In genomic region chr4:108425988-108426387, GRCh38 we compare ENCODE assay signal across 17 cellular contexts.
DNase-seq lines count a peak whose midpoint lies in the region; ATAC-seq and TF ChIP-seq lines count a peak whose summit lies in the region.
"Had no signal": no experiment of that assay in that cellular context is flagged by ENCODE, and none has a peak within 500 bp of the region (broad histone marks: within the 10 kb centered on the region; RNA-seq: fewer than 3 reads in every experiment).

No MANE protein-coding gene starts in this region.

- H3K9me2 ChIP-seq in SK-N-SH, result no peaks in the 10 kb centered on the region

- peaks cover 17% of the 10 kb centered on the region for H3K4me1 Mint-ChIP-seq in activated T-cell treated with anti-CD3 and anti-CD28 coated beads, Interleukin-2, amount 50 U/mL, for 4 hours (ENCODE audit: low read depth)
- H3K4me1 Mint-ChIP-seq in stimulated activated effector memory CD8-positive, alpha-beta T cell treated with anti-CD3 and anti-CD28 coated beads, Interleukin-12 subunit alpha, Interleukin-12 subunit beta, amount 100 ng/mL, for 72 hours, result peaks cover 6% of the 10 kb centered on the region
- H3K4me1 Mint-ChIP-seq in type B pancreatic cell (ENCODE audit: unreplicated experiment), result no peaks in the 10 kb centered on the region

- H3K36me3 ChIP-seq in SK-N-SH (replicated peaks in 1 of 2; ENCODE audit: control insufficient read depth in 1 of 2, insufficient read depth in 2 of 2, low read length in 1 of 2), result no peaks in the 10 kb centered on the region
- no peaks in the 10 kb centered on the region for H3K36me3 ChIP-seq in fibroblast of lung (ENCODE audit: control insufficient read depth, insufficient read depth, low read length)
- H3K36me3 ChIP-seq: thoracic aorta had no signal

- no peaks in the 10 kb centered on the region for H3K27me3 Mint-ChIP-seq in activated T-cell treated with anti-CD3 and anti-CD28 coated beads, Interleukin-2, amount 50 U/mL, for 4 hours (ENCODE audit: low read depth)
- no peaks in the 10 kb centered on the region for H3K27me3 Mint-ChIP-seq in type B pancreatic cell

- TF ChIP-seq EP300 in SK-N-SH (IDR thresholded peaks at IDR 0.05; ENCODE audit: borderline replicate concordance in 1 of 2, low read depth in 1 of 2, low read length in 1 of 2), result no peak

- no peak overlapping the region for H3K4me3 Mint-ChIP-seq in activated T-cell treated with anti-CD3 and anti-CD28 coated beads, Interleukin-2, amount 50 U/mL, for 4 hours
- no peak overlapping the region for H3K4me3 Mint-ChIP-seq in stimulated activated effector memory CD8-positive, alpha-beta T cell treated with anti-CD3 and anti-CD28 coated beads, Interleukin-12 subunit alpha, Interleukin-12 subunit beta, amount 100 ng/mL, for 72 hours
- H3K4me3 Mint-ChIP-seq in type B pancreatic cell, result no peak overlapping the region
- H3K4me3 Mint-ChIP-seq: WTC11 had no signal

- H3K4me2 ChIP-seq in SK-N-SH (peak overlapping the region; percentile 56), fibroblast of lung (ENCODE audit: extremely low read depth, insufficient read depth, low read length) (no peak overlapping the region)

- no peak overlapping the region for H3K27ac Mint-ChIP-seq in stimulated activated effector memory CD8-positive, alpha-beta T cell treated with anti-CD3 and anti-CD28 coated beads, Interleukin-12 subunit alpha, Interleukin-12 subunit beta, amount 100 ng/mL, for 72 hours
- no peak overlapping the region for H3K27ac Mint-ChIP-seq in type B pancreatic cell
- H3K27ac Mint-ChIP-seq: WTC11 had no signal

- peaks cover 8% of the 10 kb centered on the region for H3K9me3 Mint-ChIP-seq in activated T-cell treated with anti-CD3 and anti-CD28 coated beads, Interleukin-2, amount 50 U/mL, for 4 hours
- peaks cover 4% of the 10 kb centered on the region for H3K9me3 Mint-ChIP-seq in stimulated activated effector memory CD8-positive, alpha-beta T cell treated with anti-CD3 and anti-CD28 coated beads, Interleukin-12 subunit alpha, Interleukin-12 subunit beta, amount 100 ng/mL, for 72 hours
- H3K9me3 Mint-ChIP-seq in type B pancreatic cell, result peaks cover 17% of the 10 kb centered on the region

- peak overlapping the region; percentile 24; the same call in 1 of the 2 replicates for H3K9ac ChIP-seq in SK-N-SH
- H3K9ac ChIP-seq in fibroblast of lung (ENCODE audit: insufficient read depth, low read length), result no peak overlapping the region

- TF ChIP-seq CTCF in SK-N-SH (IDR thresholded peaks at IDR 0.05) (no peak), fibroblast of lung (conservative IDR thresholded peaks at IDR 0.05 in 1 of 2, IDR thresholded peaks at IDR 0.05 in 1 of 2; ENCODE audit: low read depth in 1 of 2, low read length in 2 of 2) (no peak), type B pancreatic cell (conservative IDR thresholded peaks at IDR 0.05) (no peak)

- no peaks in the 10 kb centered on the region for H3K9me3 ChIP-seq in SK-N-SH
- no peaks in the 10 kb centered on the region for H3K9me3 ChIP-seq in fibroblast of lung (ENCODE audit: control insufficient read depth, insufficient read depth, low read depth, low read length)
- H3K9me3 ChIP-seq: thoracic aorta had no signal

- H3K36me3 Mint-ChIP-seq in activated T-cell treated with anti-CD3 and anti-CD28 coated beads, Interleukin-2, amount 50 U/mL, for 4 hours (ENCODE audit: insufficient read depth), result no peaks in the 10 kb centered on the region
- no peaks in the 10 kb centered on the region for H3K36me3 Mint-ChIP-seq in stimulated activated effector memory CD8-positive, alpha-beta T cell treated with anti-CD3 and anti-CD28 coated beads, Interleukin-12 subunit alpha, Interleukin-12 subunit beta, amount 100 ng/mL, for 72 hours
- H3K36me3 Mint-ChIP-seq in type B pancreatic cell, result peaks cover 4% of the 10 kb centered on the region

- H3K4me1 ChIP-seq in SK-N-SH (ENCODE audit: control insufficient read depth in 1 of 2, insufficient read depth in 2 of 2, low read depth in 1 of 2, low read length in 1 of 2), result no peaks in the 10 kb centered on the region
- peaks cover 3% of the 10 kb centered on the region for H3K4me1 ChIP-seq in fibroblast of lung (ENCODE audit: control insufficient read depth, extremely low read depth, insufficient read depth, low read length)

- no peak for TF ChIP-seq RAD21 in SK-N-SH (IDR thresholded peaks at IDR 0.05; ENCODE audit: low read length)

- POLR2A ChIA-PET in SK-N-SH (lab: Yijun Ruan, JAX), result no interaction called here

- H3K79me2 ChIP-seq in SK-N-SH (ENCODE audit: insufficient read depth) (no peaks in the 10 kb centered on the region), fibroblast of lung (ENCODE audit: control insufficient read depth, insufficient read depth, low read length) (no peaks in the 10 kb centered on the region)

- peaks cover 11% of the 10 kb centered on the region for H3F3A ChIP-seq in SK-N-SH (replicated peaks; ENCODE audit: insufficient read depth)

- ATAC-seq in activated T-cell treated with anti-CD3 and anti-CD28 coated beads, Interleukin-2, amount 50 U/mL, for 4 hours, result peak; percentile 85 to 87
- peak; percentile 85 for ATAC-seq in stimulated activated effector memory CD8-positive, alpha-beta T cell treated with anti-CD3 and anti-CD28 coated beads, Interleukin-12 subunit alpha, Interleukin-12 subunit beta, amount 100 ng/mL, for 72 hours
- ATAC-seq: right cardiac atrium, WTC11 had no signal

- H3K27me3 ChIP-seq in SK-N-SH (ENCODE audit: insufficient read depth) (no peaks in the 10 kb centered on the region), fibroblast of lung (ENCODE audit: control insufficient read depth, insufficient read depth, low read length) (no peaks in the 10 kb centered on the region)

- H3K4me3 ChIP-seq in SK-N-SH (ENCODE audit: low read depth in 2 of 2, low read length in 1 of 2), result peak overlapping the region; percentile 6 to 32; a peak in 3 of 4 replicates
- H3K4me3 ChIP-seq in fibroblast of lung (replicated peaks in 1 of 4; ENCODE audit: control extremely low read depth in 1 of 4, insufficient read depth in 1 of 4, low read depth in 3 of 4, low read length in 4 of 4), result peak overlapping the region in 1 of 4 experiments; percentile 30
- H3K4me3 ChIP-seq: thoracic aorta had no signal

- peak overlapping the region; percentile 88 for H2AFZ ChIP-seq in SK-N-SH (ENCODE audit: low read depth)
- no peak overlapping the region for H2AFZ ChIP-seq in fibroblast of lung (ENCODE audit: low read length)

- DNase-seq in activated T-cell treated with anti-CD3 and anti-CD28 coated beads, Interleukin-2, amount 50 U/mL, for 4 hours, result no peak
- DNase-seq in activated T-cell treated with anti-CD3 and anti-CD28 coated beads for 4 hours, result no peak
- DNase-seq in SK-N-SH, result no peak
- DNase-seq in fibroblast of lung (ENCODE audit: low read depth in 2 of 2), result peak; percentile 81 to 94
- DNase-seq in stimulated activated effector memory CD8-positive, alpha-beta T cell treated with anti-CD3 and anti-CD28 coated beads, Interleukin-12 subunit alpha, Interleukin-12 subunit beta, amount 100 ng/mL, for 72 hours (ENCODE audit: low spot score in 2 of 2), result no peak
- no peak for DNase-seq in dermis blood vessel endothelial cell
- DNase-seq in NCI-H510A (lab: John Stamatoyannopoulos, UW), result no peak
- DNase-seq in type B pancreatic cell (ENCODE audit: extremely low spot score, unreplicated experiment), result no peak
- DNase-seq: AML-193; DND-41; effector CD8-positive, alpha-beta T cell; NCI-H1048; NCI-H524 treated with DMSO at 0.1 percent for 48 hours; SHP77 had no signal

- H4K20me1 ChIP-seq in SK-N-SH (ENCODE audit: insufficient read depth) (no peaks in the 10 kb centered on the region), fibroblast of lung (ENCODE audit: control insufficient read depth, extremely low read depth, insufficient read depth, low read length) (no peaks in the 10 kb centered on the region)

- H3K27ac ChIP-seq in SK-N-SH (ENCODE audit: low read depth in 2 of 2, low read length in 1 of 2) (peak overlapping the region in 1 of 2 experiments; percentile 63; a peak in 2 of 4 replicates), fibroblast of lung (ENCODE audit: insufficient read depth, low read length) (no peak overlapping the region)
- H3K27ac ChIP-seq: thoracic aorta had no signal

- WGBS in SK-N-SH (ENCODE audit: low lambda C conversion rate), result 26% methylated on average over 3 of the region's 3 CpGs

- CTCF ChIA-PET in SK-N-SH (lab: Yijun Ruan, JAX), result no interaction called here

TF ChIP-seq in SK-N-SH, 30 proteins besides CTCF, POLR2A, EP300 and RAD21:
- TF ChIP-seq, protein P1, sequence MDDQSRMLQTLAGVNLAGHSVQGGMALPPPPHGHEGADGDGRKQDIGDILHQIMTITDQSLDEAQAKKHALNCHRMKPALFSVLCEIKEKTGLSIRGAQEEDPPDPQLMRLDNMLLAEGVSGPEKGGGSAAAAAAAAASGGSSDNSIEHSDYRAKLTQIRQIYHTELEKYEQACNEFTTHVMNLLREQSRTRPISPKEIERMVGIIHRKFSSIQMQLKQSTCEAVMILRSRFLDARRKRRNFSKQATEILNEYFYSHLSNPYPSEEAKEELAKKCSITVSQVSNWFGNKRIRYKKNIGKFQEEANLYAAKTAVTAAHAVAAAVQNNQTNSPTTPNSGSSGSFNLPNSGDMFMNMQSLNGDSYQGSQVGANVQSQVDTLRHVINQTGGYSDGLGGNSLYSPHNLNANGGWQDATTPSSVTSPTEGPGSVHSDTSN (IDR thresholded peaks at IDR 0.05), result peak; percentile 28; the same call in 1 of the 2 replicates
- peak; percentile 50 for TF ChIP-seq TCF12 (IDR thresholded peaks at IDR 0.05)
- TF ChIP-seq, protein P2, sequence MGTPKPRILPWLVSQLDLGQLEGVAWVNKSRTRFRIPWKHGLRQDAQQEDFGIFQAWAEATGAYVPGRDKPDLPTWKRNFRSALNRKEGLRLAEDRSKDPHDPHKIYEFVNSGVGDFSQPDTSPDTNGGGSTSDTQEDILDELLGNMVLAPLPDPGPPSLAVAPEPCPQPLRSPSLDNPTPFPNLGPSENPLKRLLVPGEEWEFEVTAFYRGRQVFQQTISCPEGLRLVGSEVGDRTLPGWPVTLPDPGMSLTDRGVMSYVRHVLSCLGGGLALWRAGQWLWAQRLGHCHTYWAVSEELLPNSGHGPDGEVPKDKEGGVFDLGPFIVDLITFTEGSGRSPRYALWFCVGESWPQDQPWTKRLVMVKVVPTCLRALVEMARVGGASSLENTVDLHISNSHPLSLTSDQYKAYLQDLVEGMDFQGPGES (IDR thresholded peaks at IDR 0.05; ENCODE audit: low read depth, low read length), result no peak
- TF ChIP-seq CHD2 (IDR thresholded peaks at IDR 0.05; ENCODE audit: low read length, partially characterized antibody), result no peak
- TF ChIP-seq RXRA (IDR thresholded peaks at IDR 0.05; ENCODE audit: borderline replicate concordance, low read depth), result peak; percentile 37; the same call in 1 of the 2 replicates
- peak; percentile 47; the same call in 1 of the 2 replicates for TF ChIP-seq YY1 (IDR thresholded peaks at IDR 0.05; ENCODE audit: low read depth)
- TF ChIP-seq TEAD4 (IDR thresholded peaks at IDR 0.05; ENCODE audit: borderline replicate concordance, insufficient read depth), result peak; percentile 46; the same call in 1 of the 2 replicates
- TF ChIP-seq ELF1 (IDR thresholded peaks at IDR 0.05), result no peak
- TF ChIP-seq JUND (IDR thresholded peaks at IDR 0.05), result peak; percentile 56
- peak; percentile 83 for TF ChIP-seq FOSL2 (IDR thresholded peaks at IDR 0.05; ENCODE audit: borderline replicate concordance, low read depth)

Comparison
In these comparisons a context has a peak if more than half of its experiments do, and no peak if none do; other contexts are left out.
1. DNase-seq: peak in fibroblast of lung (2 of 2); none in activated T-cell treated with anti-CD3 and anti-CD28 coated beads, Interleukin-2, amount 50 U/mL, for 4 hours (single experiment), activated T-cell treated with anti-CD3 and anti-CD28 coated beads for 4 hours (single experiment), SK-N-SH (single experiment), stimulated activated effector memory CD8-positive, alpha-beta T cell treated with anti-CD3 and anti-CD28 coated beads, Interleukin-12 subunit alpha, Interleukin-12 subunit beta, amount 100 ng/mL, for 72 hours (0 of 2), dermis blood vessel endothelial cell (single experiment), NCI-H510A (single experiment) and type B pancreatic cell (single experiment).